1 cellular context compared by ENCODE assay signal in the genomic region with DNA sequence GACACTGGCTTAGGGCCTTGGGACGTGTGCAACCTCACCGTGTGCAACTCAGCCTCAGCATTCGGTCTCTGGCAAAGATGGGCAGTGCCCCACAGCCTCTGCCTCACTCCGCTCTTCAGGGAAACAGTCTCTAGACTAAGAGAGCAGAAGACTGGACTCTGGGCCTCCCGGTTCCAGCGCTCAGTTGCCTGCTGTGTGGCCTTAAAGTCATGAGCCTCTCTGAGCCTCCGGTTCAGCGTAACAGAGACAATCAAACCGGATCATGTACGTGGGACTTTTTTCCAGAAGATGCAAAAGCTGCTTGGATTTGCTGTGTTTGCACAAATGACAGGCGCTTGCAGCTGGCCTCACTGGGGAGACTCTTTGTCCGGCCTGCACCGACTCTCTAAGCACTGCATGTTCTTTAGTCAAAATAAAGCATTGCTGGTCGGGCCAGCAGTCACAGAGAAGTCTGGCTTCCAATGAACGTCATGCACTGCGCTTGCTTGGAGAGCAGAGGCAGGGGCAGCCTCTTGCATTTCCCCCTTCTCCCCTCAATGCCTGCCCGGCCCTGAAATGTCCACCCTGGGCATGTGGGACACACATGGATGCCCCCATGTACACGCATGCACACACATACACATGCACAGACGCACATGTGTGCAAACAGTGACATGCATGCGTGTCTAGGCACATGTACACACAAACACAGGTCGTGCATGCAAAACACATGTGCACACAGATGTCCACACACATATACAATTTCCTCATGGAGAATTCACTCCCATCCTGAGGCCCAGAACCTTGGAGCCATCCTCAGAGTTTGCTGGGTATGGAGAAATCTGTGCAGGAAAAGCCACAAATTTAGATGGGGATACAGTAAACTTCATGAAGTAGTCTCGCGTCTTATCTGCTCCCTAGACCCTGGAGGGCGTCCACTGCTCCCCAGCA.
TF ChIP-seq lines count a peak whose summit lies in the region.

No MANE protein-coding gene starts in this region.

TF ChIP-seq in H1, 55 proteins besides CTCF, POLR2A, EP300 and RAD21:
- no peak for TF ChIP-seq MAFK (IDR thresholded peaks at IDR 0.05; ENCODE audit: low read depth, low read length)
- TF ChIP-seq TEAD4 (IDR thresholded peaks at IDR 0.05; ENCODE audit: low read depth, low read length): no peak
- no peak for TF ChIP-seq KDM4A (IDR thresholded peaks at IDR 0.05; ENCODE audit: low read depth, low read length, severe bottlenecking)
- no peak for TF ChIP-seq BCL11A (IDR thresholded peaks at IDR 0.05; ENCODE audit: low read depth in 2 of 2, low read length in 2 of 2)
- TF ChIP-seq, protein P1, sequence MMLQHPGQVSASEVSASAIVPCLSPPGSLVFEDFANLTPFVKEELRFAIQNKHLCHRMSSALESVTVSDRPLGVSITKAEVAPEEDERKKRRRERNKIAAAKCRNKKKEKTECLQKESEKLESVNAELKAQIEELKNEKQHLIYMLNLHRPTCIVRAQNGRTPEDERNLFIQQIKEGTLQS (IDR thresholded peaks at IDR 0.05; ENCODE audit: insufficient read depth, low read depth, low read length): no peak
- no peak for TF ChIP-seq JUN (IDR thresholded peaks at IDR 0.05; ENCODE audit: low read depth, low read length)
- TF ChIP-seq TAF1 (IDR thresholded peaks at IDR 0.05; ENCODE audit: low read depth, low read length): no peak
- no peak for TF ChIP-seq SIX5 (IDR thresholded peaks at IDR 0.05; ENCODE audit: low read depth, low read length)
- TF ChIP-seq SP1 (IDR thresholded peaks at IDR 0.05; ENCODE audit: low read depth, low read length): no peak
- TF ChIP-seq, protein P2, sequence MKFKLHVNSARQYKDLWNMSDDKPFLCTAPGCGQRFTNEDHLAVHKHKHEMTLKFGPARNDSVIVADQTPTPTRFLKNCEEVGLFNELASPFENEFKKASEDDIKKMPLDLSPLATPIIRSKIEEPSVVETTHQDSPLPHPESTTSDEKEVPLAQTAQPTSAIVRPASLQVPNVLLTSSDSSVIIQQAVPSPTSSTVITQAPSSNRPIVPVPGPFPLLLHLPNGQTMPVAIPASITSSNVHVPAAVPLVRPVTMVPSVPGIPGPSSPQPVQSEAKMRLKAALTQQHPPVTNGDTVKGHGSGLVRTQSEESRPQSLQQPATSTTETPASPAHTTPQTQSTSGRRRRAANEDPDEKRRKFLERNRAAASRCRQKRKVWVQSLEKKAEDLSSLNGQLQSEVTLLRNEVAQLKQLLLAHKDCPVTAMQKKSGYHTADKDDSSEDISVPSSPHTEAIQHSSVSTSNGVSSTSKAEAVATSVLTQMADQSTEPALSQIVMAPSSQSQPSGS (IDR thresholded peaks at IDR 0.05; ENCODE audit: low read length): no peak
- TF ChIP-seq ZNF274 (IDR thresholded peaks at IDR 0.05; ENCODE audit: borderline replicate concordance, extremely low read depth, low read length): no peak
- no peak for TF ChIP-seq SRF (IDR thresholded peaks at IDR 0.05; ENCODE audit: low read depth, low read length)
- no peak for TF ChIP-seq CBX5 (IDR thresholded peaks at IDR 0.05; ENCODE audit: low read depth, low read length)
- TF ChIP-seq, protein P3, sequence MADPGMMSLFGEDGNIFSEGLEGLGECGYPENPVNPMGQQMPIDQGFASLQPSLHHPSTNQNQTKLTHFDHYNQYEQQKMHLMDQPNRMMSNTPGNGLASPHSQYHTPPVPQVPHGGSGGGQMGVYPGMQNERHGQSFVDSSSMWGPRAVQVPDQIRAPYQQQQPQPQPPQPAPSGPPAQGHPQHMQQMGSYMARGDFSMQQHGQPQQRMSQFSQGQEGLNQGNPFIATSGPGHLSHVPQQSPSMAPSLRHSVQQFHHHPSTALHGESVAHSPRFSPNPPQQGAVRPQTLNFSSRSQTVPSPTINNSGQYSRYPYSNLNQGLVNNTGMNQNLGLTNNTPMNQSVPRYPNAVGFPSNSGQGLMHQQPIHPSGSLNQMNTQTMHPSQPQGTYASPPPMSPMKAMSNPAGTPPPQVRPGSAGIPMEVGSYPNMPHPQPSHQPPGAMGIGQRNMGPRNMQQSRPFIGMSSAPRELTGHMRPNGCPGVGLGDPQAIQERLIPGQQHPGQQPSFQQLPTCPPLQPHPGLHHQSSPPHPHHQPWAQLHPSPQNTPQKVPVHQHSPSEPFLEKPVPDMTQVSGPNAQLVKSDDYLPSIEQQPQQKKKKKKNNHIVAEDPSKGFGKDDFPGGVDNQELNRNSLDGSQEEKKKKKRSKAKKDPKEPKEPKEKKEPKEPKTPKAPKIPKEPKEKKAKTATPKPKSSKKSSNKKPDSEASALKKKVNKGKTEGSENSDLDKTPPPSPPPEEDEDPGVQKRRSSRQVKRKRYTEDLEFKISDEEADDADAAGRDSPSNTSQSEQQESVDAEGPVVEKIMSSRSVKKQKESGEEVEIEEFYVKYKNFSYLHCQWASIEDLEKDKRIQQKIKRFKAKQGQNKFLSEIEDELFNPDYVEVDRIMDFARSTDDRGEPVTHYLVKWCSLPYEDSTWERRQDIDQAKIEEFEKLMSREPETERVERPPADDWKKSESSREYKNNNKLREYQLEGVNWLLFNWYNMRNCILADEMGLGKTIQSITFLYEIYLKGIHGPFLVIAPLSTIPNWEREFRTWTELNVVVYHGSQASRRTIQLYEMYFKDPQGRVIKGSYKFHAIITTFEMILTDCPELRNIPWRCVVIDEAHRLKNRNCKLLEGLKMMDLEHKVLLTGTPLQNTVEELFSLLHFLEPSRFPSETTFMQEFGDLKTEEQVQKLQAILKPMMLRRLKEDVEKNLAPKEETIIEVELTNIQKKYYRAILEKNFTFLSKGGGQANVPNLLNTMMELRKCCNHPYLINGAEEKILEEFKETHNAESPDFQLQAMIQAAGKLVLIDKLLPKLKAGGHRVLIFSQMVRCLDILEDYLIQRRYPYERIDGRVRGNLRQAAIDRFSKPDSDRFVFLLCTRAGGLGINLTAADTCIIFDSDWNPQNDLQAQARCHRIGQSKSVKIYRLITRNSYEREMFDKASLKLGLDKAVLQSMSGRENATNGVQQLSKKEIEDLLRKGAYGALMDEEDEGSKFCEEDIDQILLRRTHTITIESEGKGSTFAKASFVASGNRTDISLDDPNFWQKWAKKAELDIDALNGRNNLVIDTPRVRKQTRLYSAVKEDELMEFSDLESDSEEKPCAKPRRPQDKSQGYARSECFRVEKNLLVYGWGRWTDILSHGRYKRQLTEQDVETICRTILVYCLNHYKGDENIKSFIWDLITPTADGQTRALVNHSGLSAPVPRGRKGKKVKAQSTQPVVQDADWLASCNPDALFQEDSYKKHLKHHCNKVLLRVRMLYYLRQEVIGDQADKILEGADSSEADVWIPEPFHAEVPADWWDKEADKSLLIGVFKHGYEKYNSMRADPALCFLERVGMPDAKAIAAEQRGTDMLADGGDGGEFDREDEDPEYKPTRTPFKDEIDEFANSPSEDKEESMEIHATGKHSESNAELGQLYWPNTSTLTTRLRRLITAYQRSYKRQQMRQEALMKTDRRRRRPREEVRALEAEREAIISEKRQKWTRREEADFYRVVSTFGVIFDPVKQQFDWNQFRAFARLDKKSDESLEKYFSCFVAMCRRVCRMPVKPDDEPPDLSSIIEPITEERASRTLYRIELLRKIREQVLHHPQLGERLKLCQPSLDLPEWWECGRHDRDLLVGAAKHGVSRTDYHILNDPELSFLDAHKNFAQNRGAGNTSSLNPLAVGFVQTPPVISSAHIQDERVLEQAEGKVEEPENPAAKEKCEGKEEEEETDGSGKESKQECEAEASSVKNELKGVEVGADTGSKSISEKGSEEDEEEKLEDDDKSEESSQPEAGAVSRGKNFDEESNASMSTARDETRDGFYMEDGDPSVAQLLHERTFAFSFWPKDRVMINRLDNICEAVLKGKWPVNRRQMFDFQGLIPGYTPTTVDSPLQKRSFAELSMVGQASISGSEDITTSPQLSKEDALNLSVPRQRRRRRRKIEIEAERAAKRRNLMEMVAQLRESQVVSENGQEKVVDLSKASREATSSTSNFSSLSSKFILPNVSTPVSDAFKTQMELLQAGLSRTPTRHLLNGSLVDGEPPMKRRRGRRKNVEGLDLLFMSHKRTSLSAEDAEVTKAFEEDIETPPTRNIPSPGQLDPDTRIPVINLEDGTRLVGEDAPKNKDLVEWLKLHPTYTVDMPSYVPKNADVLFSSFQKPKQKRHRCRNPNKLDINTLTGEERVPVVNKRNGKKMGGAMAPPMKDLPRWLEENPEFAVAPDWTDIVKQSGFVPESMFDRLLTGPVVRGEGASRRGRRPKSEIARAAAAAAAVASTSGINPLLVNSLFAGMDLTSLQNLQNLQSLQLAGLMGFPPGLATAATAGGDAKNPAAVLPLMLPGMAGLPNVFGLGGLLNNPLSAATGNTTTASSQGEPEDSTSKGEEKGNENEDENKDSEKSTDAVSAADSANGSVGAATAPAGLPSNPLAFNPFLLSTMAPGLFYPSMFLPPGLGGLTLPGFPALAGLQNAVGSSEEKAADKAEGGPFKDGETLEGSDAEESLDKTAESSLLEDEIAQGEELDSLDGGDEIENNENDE (IDR thresholded peaks at IDR 0.05; ENCODE audit: insufficient replicate concordance, low read length): no peak
- TF ChIP-seq SP4 (IDR thresholded peaks at IDR 0.05; ENCODE audit: low read length): no peak
- TF ChIP-seq RBBP5 (IDR thresholded peaks at IDR 0.05; ENCODE audit: borderline replicate concordance, low read depth, low read length): no peak
- TF ChIP-seq YY1 (IDR thresholded peaks at IDR 0.05; ENCODE audit: low read depth, low read length): no peak
- TF ChIP-seq, protein P4, sequence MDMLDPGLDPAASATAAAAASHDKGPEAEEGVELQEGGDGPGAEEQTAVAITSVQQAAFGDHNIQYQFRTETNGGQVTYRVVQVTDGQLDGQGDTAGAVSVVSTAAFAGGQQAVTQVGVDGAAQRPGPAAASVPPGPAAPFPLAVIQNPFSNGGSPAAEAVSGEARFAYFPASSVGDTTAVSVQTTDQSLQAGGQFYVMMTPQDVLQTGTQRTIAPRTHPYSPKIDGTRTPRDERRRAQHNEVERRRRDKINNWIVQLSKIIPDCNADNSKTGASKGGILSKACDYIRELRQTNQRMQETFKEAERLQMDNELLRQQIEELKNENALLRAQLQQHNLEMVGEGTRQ (IDR thresholded peaks at IDR 0.05; ENCODE audit: low read length): no peak
- TF ChIP-seq HDAC6 (IDR thresholded peaks at IDR 0.05; ENCODE audit: low read depth, low read length): no peak
- no peak for TF ChIP-seq SP2 (IDR thresholded peaks at IDR 0.05; ENCODE audit: low read length)
TF ChIP-seq in H1: peak in this region for 0.
